1 cellular context compared by ENCODE assay signal in the genomic region with DNA sequence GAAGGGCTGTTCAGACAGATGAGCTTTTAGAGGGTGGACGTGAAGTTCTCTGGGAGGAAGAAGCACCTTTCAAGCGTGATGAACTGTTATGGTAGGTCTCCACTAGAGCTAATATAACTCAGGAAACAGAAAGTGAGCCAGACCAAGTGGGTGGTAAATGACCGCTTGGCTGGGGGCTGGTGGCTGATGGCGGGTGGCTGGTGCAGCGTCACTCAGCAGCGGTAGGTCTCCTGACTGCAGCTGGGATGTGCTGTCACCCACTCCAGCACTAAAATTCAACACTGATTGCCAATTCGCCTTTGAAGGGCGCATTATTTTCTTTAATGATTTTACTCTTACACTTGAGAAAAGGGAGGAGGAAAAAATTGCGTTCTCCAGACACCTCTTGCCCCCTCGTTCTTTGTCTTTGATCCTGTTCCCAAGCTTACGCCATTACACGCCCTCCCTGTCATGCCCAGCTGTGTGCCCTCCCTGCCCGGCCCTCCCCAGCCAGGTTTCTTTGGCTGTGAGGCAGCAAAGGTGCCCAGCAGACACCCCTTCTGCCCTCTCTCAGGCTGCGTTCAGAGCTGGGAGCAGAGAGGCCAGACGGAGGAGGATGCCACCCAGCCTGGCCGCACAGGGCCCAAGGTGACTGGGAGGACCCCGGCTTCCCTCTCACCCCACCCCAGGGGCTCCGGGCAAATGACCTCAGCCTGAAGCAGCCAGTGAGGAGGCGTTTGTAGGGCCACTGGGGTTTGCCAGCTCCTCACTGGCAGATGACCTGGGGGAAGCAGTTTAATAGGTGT.
TF ChIP-seq lines count a peak whose summit lies in the region.

No MANE protein-coding gene starts in this region.

TF ChIP-seq in IMR-90, 13 proteins besides CTCF, POLR2A, EP300 and RAD21:
- no peak for TF ChIP-seq MAFK (IDR thresholded peaks at IDR 0.05; ENCODE audit: low read depth, low read length)
- TF ChIP-seq NFE2L2 (IDR thresholded peaks at IDR 0.05; ENCODE audit: low read depth, low read length), result no peak
- no peak for TF ChIP-seq CHD1 (IDR thresholded peaks at IDR 0.05; ENCODE audit: low read depth, low read length)
